Comparison of ENCODE assay signal across 8 cellular contexts in genomic region chr7:44796034-44796503, GRCh38. TPM values are rescaled to one million over a fixed set of nuclear protein-coding genes. Genes with fewer than 3 reads are reported as not detected.
DNase-seq lines count a peak whose midpoint lies in the region; ATAC-seq and TF ChIP-seq lines count a peak whose summit lies in the region.

No MANE protein-coding gene starts in this region.

- H3K9ac ChIP-seq in HUES6 (ENCODE audit: low read length) (peak overlapping the region; percentile 84), endocrine pancreas (ENCODE audit: control insufficient read depth, insufficient read depth, low read length) (peak overlapping the region; percentile 54)

- ATAC-seq in GM19467 (IDR thresholded peaks at IDR 0.05; ENCODE audit: unreplicated experiment) (peak; percentile 29), mucosa of descending colon (peak; percentile 35)

- intact Hi-C loops in mucosa of descending colon (cut with DNase I, micrococcal nuclease), result no loop called here

- H3K36me3 ChIP-seq in HUES6 (ENCODE audit: control insufficient read depth, insufficient read depth, low read length) (peaks cover 37% of the 10 kb centered on the region), endocrine pancreas (ENCODE audit: control insufficient read depth, insufficient read depth, low read length) (peaks cover 3% of the 10 kb centered on the region), mucosa of descending colon (ENCODE audit: low read depth) (no peaks in the 10 kb centered on the region)

- H3K4me1 ChIP-seq in HUES6 (ENCODE audit: control insufficient read depth, insufficient read depth, low read length), result 0 out of 2 replicates have a peak, but pooled peaks cover 2% of the 10 kb centered on the region
- H3K4me1 ChIP-seq in endocrine pancreas (ENCODE audit: control insufficient read depth, insufficient read depth, low read length), result peaks cover 8% of the 10 kb centered on the region
- H3K4me1 ChIP-seq in mucosa of descending colon (ENCODE audit: low read depth), result peaks cover 15% of the 10 kb centered on the region

- no peak for TF ChIP-seq CTCF in mucosa of descending colon (IDR thresholded peaks at IDR 0.05)

- H3K9me3 ChIP-seq in HUES6 (ENCODE audit: control insufficient read depth, insufficient read depth, low read depth, low read length) (no peaks in the 10 kb centered on the region), endocrine pancreas (ENCODE audit: control insufficient read depth, low read length) (no peaks in the 10 kb centered on the region), mucosa of descending colon (no peaks in the 10 kb centered on the region)

- DNase-seq in DMS114 treated with DMSO at 0.1 percent for 48 hours (lab: John Stamatoyannopoulos, UW; ENCODE audit: unreplicated experiment) (peak; percentile 59), SHP77 treated with DMSO at 0.1 percent for 48 hours (lab: John Stamatoyannopoulos, UW) (peak; percentile 56), mucosa of descending colon (no peak), T1000 (lab: John Stamatoyannopoulos, UW) (no peak), ecto neural progenitor cell (ENCODE audit: low spot score) (no peak)

- peak overlapping the region; percentile 85 for H3K4me3 ChIP-seq in HUES6 (ENCODE audit: low read depth, low read length)
- no peak overlapping the region for H3K4me3 ChIP-seq in endocrine pancreas (ENCODE audit: control insufficient read depth, insufficient read depth, low read length)
- peak overlapping the region; percentile 86 for H3K4me3 ChIP-seq in mucosa of descending colon

- H3K27me3 ChIP-seq in HUES6 (ENCODE audit: control insufficient read depth, insufficient read depth, low read length), result no peaks in the 10 kb centered on the region
- H3K27me3 ChIP-seq in endocrine pancreas (ENCODE audit: control insufficient read depth, insufficient read depth, low read length), result no peaks in the 10 kb centered on the region

- peak overlapping the region; percentile 98 for H3K27ac ChIP-seq in HUES6 (ENCODE audit: low read depth, low read length)

RNA-seq across cellular contexts. Expression of gene PPIA, which starts 0.4 kb away (rescaled TPM):
- total RNA-seq in mucosa of descending colon, result 1,000 to 10,000 TPM in 2 of 3 donors, 100 to 1,000 TPM in 1; 792 to 1,320 (median 1,014) TPM

RNA-seq across cellular contexts. Expression of gene ZMIZ2, which starts 47.4 kb away (rescaled TPM):
- 100 to 1,000 TPM in 1 of 3 donors, 10 to 100 TPM in 2; 80.4 to 104 (median 89.8) TPM for total RNA-seq in mucosa of descending colon

RNA-seq across cellular contexts. Expression of gene H2AZ2, which starts 51.8 kb away (rescaled TPM):
- total RNA-seq in mucosa of descending colon, result 100 to 1,000 TPM; 126 to 242 (median 158) TPM

Comparison
In these comparisons a context has a peak if more than half of its experiments do, and no peak if none do; other contexts are left out.
1. DNase-seq: peak in DMS114 treated with DMSO at 0.1 percent for 48 hours (single experiment) and SHP77 treated with DMSO at 0.1 percent for 48 hours (single experiment); none in mucosa of descending colon (0 of 3), T1000 (single experiment) and ecto neural progenitor cell (single experiment).